In genomic region chr9:114169940-114170791, GRCh38 we compare ENCODE assay signal across 32 cellular contexts. TPM values are rescaled to one million over a fixed set of nuclear protein-coding genes. Genes with fewer than 3 reads are reported as not detected.
A peak's percentile ranks its signal among the peaks of the same experiment; 100 is the strongest.
DNase-seq lines count a peak whose midpoint lies in the region; ATAC-seq and TF ChIP-seq lines count a peak whose summit lies in the region.
"Had no signal": no experiment of that assay in that cellular context is flagged by ENCODE, and none has a peak within 500 bp of the region (broad histone marks: within the 10 kb centered on the region; RNA-seq: fewer than 3 reads in every experiment).

No MANE protein-coding gene starts in this region.

- H3K27ac ChIP-seq in left ventricle myocardium inferior (replicated peaks) (peak overlapping the region; percentile 46), right atrium auricular region (no peak overlapping the region), lower lobe of right lung (no peak overlapping the region), SJCRH30 (no peak overlapping the region)
- H3K27ac ChIP-seq: breast epithelium, PC-9, upper lobe of right lung had no signal

- peaks cover 9% of the 10 kb centered on the region for H3K36me3 Mint-ChIP-seq in osteocyte (ENCODE audit: unreplicated experiment)
- H3K36me3 Mint-ChIP-seq: stimulated activated effector memory CD8-positive, alpha-beta T cell treated with anti-CD3 and anti-CD28 coated beads, Interleukin-12 subunit alpha, Interleukin-12 subunit beta, amount 100 ng/mL, for 72 hours had no signal

- no peak for TF ChIP-seq CTCF in left ventricle myocardium inferior (IDR thresholded peaks at IDR 0.05; ENCODE audit: borderline replicate concordance)
- TF ChIP-seq CTCF in right atrium auricular region (IDR thresholded peaks at IDR 0.05): no peak
- no peak for TF ChIP-seq CTCF in osteocyte (IDR thresholded peaks at IDR 0.05)
- TF ChIP-seq CTCF in lower lobe of right lung (IDR thresholded peaks at IDR 0.05): no peak

- H3K36me3 ChIP-seq in left ventricle myocardium inferior: no peaks in the 10 kb centered on the region
- no peaks in the 10 kb centered on the region for H3K36me3 ChIP-seq in right atrium auricular region
- H3K36me3 ChIP-seq in lower lobe of right lung: no peaks in the 10 kb centered on the region
- peaks cover 26% of the 10 kb centered on the region for H3K36me3 ChIP-seq in SJCRH30
- H3K36me3 ChIP-seq: breast epithelium, upper lobe of right lung had no signal

- H3K9me3 ChIP-seq in left ventricle myocardium inferior (replicated peaks) (no peaks in the 10 kb centered on the region), right atrium auricular region (no peaks in the 10 kb centered on the region), lower lobe of right lung (no peaks in the 10 kb centered on the region), SJCRH30 (replicated peaks) (no peaks in the 10 kb centered on the region)
- H3K9me3 ChIP-seq: breast epithelium, upper lobe of right lung had no signal

- H3K27ac Mint-ChIP-seq in osteocyte (ENCODE audit: unreplicated experiment): peak overlapping the region; percentile 98
- H3K27ac Mint-ChIP-seq: activated CD4-positive, alpha-beta memory T cell treated with anti-CD3 and anti-CD28 coated beads, Interleukin-2, amount 10 ng/mL, durations not matched to agents 7 days and 5 days; activated T-helper 1 cell treated with anti-CD3 and anti-CD28 coated beads, Interleukin-12 subunit alpha, Interleukin-12 subunit beta, Interleukin-2, Interleukin-4 antibody, amounts not matched to agents 30 ng/mL and 10 ng/mL and 1 ng/mL, durations not matched to agents 14 hours and 24 hours and 36 hours; nephron progenitor cell; stimulated activated effector memory CD8-positive, alpha-beta T cell treated with anti-CD3 and anti-CD28 coated beads, Interleukin-12 subunit alpha, Interleukin-12 subunit beta, amount 100 ng/mL, for 72 hours; T-helper 2 cell treated with Interferon-gamma antibody and Interleukin-4, amounts not matched to agents 5 μg/mL and 100 μg/mL, for 36 hours had no signal

- H3K27me3 Mint-ChIP-seq in osteocyte (ENCODE audit: unreplicated experiment): no peaks in the 10 kb centered on the region
- H3K27me3 Mint-ChIP-seq: activated CD4-positive, alpha-beta memory T cell treated with anti-CD3 and anti-CD28 coated beads, Interleukin-2, amount 10 ng/mL, durations not matched to agents 7 days and 5 days had no signal

- H3K27me3 ChIP-seq in left ventricle myocardium inferior (ENCODE audit: low read depth) (no peaks in the 10 kb centered on the region), right atrium auricular region (no peaks in the 10 kb centered on the region), lower lobe of right lung (ENCODE audit: low read depth) (no peaks in the 10 kb centered on the region), SJCRH30 (no peaks in the 10 kb centered on the region)
- H3K27me3 ChIP-seq: breast epithelium, upper lobe of right lung had no signal

- peak overlapping the region; percentile 32 for H3K4me3 Mint-ChIP-seq in osteocyte (ENCODE audit: unreplicated experiment)
- H3K4me3 Mint-ChIP-seq: activated CD4-positive, alpha-beta memory T cell treated with anti-CD3 and anti-CD28 coated beads, Interleukin-2, amount 10 ng/mL, durations not matched to agents 7 days and 5 days; activated T-helper 1 cell treated with anti-CD3 and anti-CD28 coated beads, Interleukin-12 subunit alpha, Interleukin-12 subunit beta, Interleukin-2, Interleukin-4 antibody, amounts not matched to agents 30 ng/mL and 10 ng/mL and 1 ng/mL, durations not matched to agents 14 hours and 24 hours and 36 hours; nephron progenitor cell; stimulated activated effector memory CD8-positive, alpha-beta T cell treated with anti-CD3 and anti-CD28 coated beads, Interleukin-12 subunit alpha, Interleukin-12 subunit beta, amount 100 ng/mL, for 72 hours; T-helper 2 cell treated with Interferon-gamma antibody and Interleukin-4, amounts not matched to agents 5 μg/mL and 100 μg/mL, for 36 hours had no signal

- H3K4me3 ChIP-seq in left ventricle myocardium inferior (no peak overlapping the region), right atrium auricular region (no peak overlapping the region), lower lobe of right lung (no peak overlapping the region), SJCRH30 (no peak overlapping the region)
- H3K4me3 ChIP-seq: breast epithelium, PC-9, upper lobe of right lung had no signal

- ATAC-seq in lower lobe of right lung: no peak
- ATAC-seq: Right ventricle myocardium inferior; sciatic nerve; stimulated activated effector memory CD8-positive, alpha-beta T cell treated with anti-CD3 and anti-CD28 coated beads, Interleukin-12 subunit alpha, Interleukin-12 subunit beta, amount 100 ng/mL, for 72 hours; upper lobe of right lung had no signal

- peaks cover 72% of the 10 kb centered on the region for H3K4me1 Mint-ChIP-seq in osteocyte (ENCODE audit: unreplicated experiment)
- H3K4me1 Mint-ChIP-seq: activated CD4-positive, alpha-beta memory T cell treated with anti-CD3 and anti-CD28 coated beads, Interleukin-2, amount 10 ng/mL, durations not matched to agents 7 days and 5 days; stimulated activated effector memory CD8-positive, alpha-beta T cell treated with anti-CD3 and anti-CD28 coated beads, Interleukin-12 subunit alpha, Interleukin-12 subunit beta, amount 100 ng/mL, for 72 hours had no signal

- intact Hi-C loops in left ventricle myocardium inferior (cut with micrococcal nuclease): no loop called here
- intact Hi-C loops in lower lobe of right lung (cut with DNase I): no loop called here

- DNase-seq in left ventricle myocardium inferior (no peak), right atrium auricular region (ENCODE audit: low spot score) (no peak), fibroblast of the conjunctiva (ENCODE audit: low read depth) (peak; percentile 64), osteocyte (ENCODE audit: extremely low spot score, unreplicated experiment) (no peak), 8988T (no peak), NCI-H2196 (lab: John Stamatoyannopoulos, UW; ENCODE audit: unreplicated experiment) (no peak), lower lobe of right lung (no peak), SJCRH30 (no peak)
- DNase-seq: activated CD4-positive, alpha-beta memory T cell treated with anti-CD3 and anti-CD28 coated beads, Interleukin-2, amount 10 ng/mL, durations not matched to agents 7 days and 5 days; activated CD8-positive, alpha-beta memory T cell treated with anti-CD3 and anti-CD28 coated beads, Interleukin-2, amount 50 U/mL, for 48 hours; activated naive CD4-positive, alpha-beta T cell treated with Interleukin-2 at 50 U/mL for 16 hours; cortex of kidney; DMS79; effector memory CD4-positive, alpha-beta T cell; GDM1; HCEC 1CT; head of caudate nucleus; islet precursor cell; Karpas-422; NCI-H1436 treated with DMSO at 0.1 percent for 48 hours; NCI-H2081 treated with DMSO at 0.1 percent for 48 hours; NCI-H226; nephron progenitor cell; PC-9; stimulated activated CD4-positive, alpha-beta T cell treated with anti-CD3 and anti-CD28 coated beads, Interleukin-15, amount 100 ng/mL, for 24 hours; upper lobe of right lung had no signal

- H3K4me1 ChIP-seq in left ventricle myocardium inferior (peaks cover 47% of the 10 kb centered on the region), right atrium auricular region (peaks cover 3 to 25% of the 10 kb centered on the region in 2 donors), lower lobe of right lung (no peaks in the 10 kb centered on the region), SJCRH30 (peaks cover 6% of the 10 kb centered on the region; the same call in 1 of the 2 replicates)
- H3K4me1 ChIP-seq: breast epithelium, upper lobe of right lung had no signal

- H3K9me3 Mint-ChIP-seq in osteocyte (ENCODE audit: unreplicated experiment): no peaks in the 10 kb centered on the region
- H3K9me3 Mint-ChIP-seq: activated CD4-positive, alpha-beta memory T cell treated with anti-CD3 and anti-CD28 coated beads, Interleukin-2, amount 10 ng/mL, durations not matched to agents 7 days and 5 days; activated T-helper 1 cell treated with anti-CD3 and anti-CD28 coated beads, Interleukin-12 subunit alpha, Interleukin-12 subunit beta, Interleukin-2, Interleukin-4 antibody, amounts not matched to agents 30 ng/mL and 10 ng/mL and 1 ng/mL, durations not matched to agents 14 hours and 24 hours and 36 hours; nephron progenitor cell; stimulated activated effector memory CD8-positive, alpha-beta T cell treated with anti-CD3 and anti-CD28 coated beads, Interleukin-12 subunit alpha, Interleukin-12 subunit beta, amount 100 ng/mL, for 72 hours; T-helper 2 cell treated with Interferon-gamma antibody and Interleukin-4, amounts not matched to agents 5 μg/mL and 100 μg/mL, for 36 hours had no signal

RNA-seq across cellular contexts. Expression of gene COL27A1, which starts 14.8 kb away (rescaled TPM):
- total RNA-seq in left ventricle myocardium inferior (6.4 TPM), right atrium auricular region (1 to 10 TPM; 1.5 to 2.7 TPM), osteocyte (44.4 and 44.8 TPM in 2 replicates), lower lobe of right lung (13.0 TPM)
- 13.0 and 18.6 TPM in 2 replicates for total RNA-seq in SJCRH30 (2014; rRNA removed; shearing (Covaris generic))
